Comparison of ENCODE assay signal across 8 cellular contexts in the genomic region with DNA sequence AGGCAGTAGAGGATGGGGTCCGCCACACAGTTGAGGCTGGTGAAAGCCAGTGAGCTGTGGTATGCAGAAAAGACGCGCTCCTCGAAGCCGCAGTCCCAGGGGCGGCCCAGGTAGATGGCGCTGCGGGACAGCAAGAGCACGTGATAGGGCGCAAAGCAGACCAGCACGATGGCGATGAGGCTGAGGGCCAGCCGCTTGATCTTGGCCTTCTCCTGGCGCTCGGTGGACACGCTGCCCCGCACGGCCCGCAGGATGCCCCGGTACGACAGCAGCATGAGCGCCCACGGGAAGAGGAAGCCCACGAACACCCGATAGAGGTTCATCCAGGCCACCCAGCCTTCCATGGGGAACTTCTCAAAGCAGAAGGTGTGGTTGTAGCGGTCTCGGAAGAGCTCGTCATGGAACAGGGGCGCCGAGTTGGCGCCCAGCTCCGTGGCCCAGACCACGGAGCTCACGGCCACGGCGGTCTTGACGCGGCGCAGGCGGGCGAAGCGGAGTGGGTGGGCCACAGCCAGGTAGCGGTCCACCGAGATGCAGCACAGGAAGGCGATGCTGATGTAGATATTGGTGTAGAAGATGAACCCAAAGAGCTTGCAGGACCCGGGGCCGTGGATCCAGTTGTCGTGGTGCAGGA. TPM values are rescaled to one million over a fixed set of nuclear protein-coding genes. Genes with fewer than 3 reads are reported as not detected.
DNase-seq lines count a peak whose midpoint lies in the region; ATAC-seq and TF ChIP-seq lines count a peak whose summit lies in the region.

No MANE protein-coding gene starts in this region.

- WGBS in heart left ventricle, 4 donors: 60 to 69% (median 66%) methylated on average over 36 to 48 of the region's 48 CpGs

- no peak overlapping the region for H2AFZ ChIP-seq in KMS-11 (ENCODE audit: low read depth)

- H3K4me1 ChIP-seq in KMS-11 (ENCODE audit: low read depth, poor library complexity, severe bottlenecking): peaks cover 3% of the 10 kb centered on the region
- peaks cover 0 to 16% (median 3%) of the 10 kb centered on the region in 12 donors for H3K4me1 ChIP-seq in heart left ventricle

- peaks cover 4% of the 10 kb centered on the region for H3K36me3 Mint-ChIP-seq in Calu3 (ENCODE audit: insufficient read depth, unreplicated experiment)
- H3K36me3 Mint-ChIP-seq in activated CD8-positive, alpha-beta T cell treated with anti-CD3 and anti-CD28 coated beads, Interleukin-2, amount 10 ng/mL, durations not matched to agents 7 days and 5 days (ENCODE audit: low read depth): no peaks in the 10 kb centered on the region

- no peaks in the 10 kb centered on the region for H4K20me1 ChIP-seq in KMS-11 (ENCODE audit: insufficient read depth)

- TF ChIP-seq POLR2A in heart left ventricle (IDR thresholded peaks at IDR 0.05): no peak

- peak; percentile 72 for ATAC-seq in activated CD8-positive, alpha-beta T cell treated with anti-CD3 and anti-CD28 coated beads, Interleukin-2, amount 10 ng/mL, durations not matched to agents 7 days and 5 days
- peak; percentile 23 to 53 (median 46) for ATAC-seq in heart left ventricle
- ATAC-seq in GM21619 (IDR thresholded peaks at IDR 0.05; ENCODE audit: unreplicated experiment): no peak

- intact Hi-C loops in Calu3 (cut with micrococcal nuclease; ENCODE audit: unreplicated experiment): loop anchor here (5.0 kb wide), 1 partner anchor 51 kb away; no protein-coding TSS in a partner anchor
- intact Hi-C loops in heart left ventricle (cut with DNase I): loop anchor here in 1 of 10 donors (5.0 kb wide), 1 partner anchor 51 kb away; no protein-coding TSS in a partner anchor

- H3K4me3 ChIP-seq in KMS-11 (IDR thresholded peaks at IDR 0.05; ENCODE audit: insufficient read depth, low read depth, low read length) (no peak overlapping the region), heart left ventricle (no peak overlapping the region)

- H3K9me3 ChIP-seq in heart left ventricle: no peaks in the 10 kb centered on the region

- no peak overlapping the region for H3K4me3 Mint-ChIP-seq in Calu3 (ENCODE audit: low read depth, unreplicated experiment)
- H3K4me3 Mint-ChIP-seq in activated CD8-positive, alpha-beta T cell treated with anti-CD3 and anti-CD28 coated beads, Interleukin-2, amount 10 ng/mL, durations not matched to agents 7 days and 5 days: no peak overlapping the region

- H3K79me2 ChIP-seq in KMS-11 (ENCODE audit: insufficient read depth, low read depth): no peaks in the 10 kb centered on the region

- no peak overlapping the region for H3K9ac ChIP-seq in KMS-11

- no peaks in the 10 kb centered on the region for H3K36me3 ChIP-seq in KMS-11 (ENCODE audit: insufficient read depth)
- H3K36me3 ChIP-seq in heart left ventricle: peaks cover 0 to 21% (median 14%) of the 10 kb centered on the region in 9 donors

- BruUV-seq in Calu3 (replicated peaks; lab: Mats Ljungman, UMichigan): no TSS peak

- TF ChIP-seq CTCF in Calu3 (IDR thresholded peaks at IDR 0.05; ENCODE audit: unreplicated experiment): peak; percentile 34
- TF ChIP-seq CTCF in KMS-11 (conservative IDR thresholded peaks at IDR 0.05; ENCODE audit: low read depth, low read length): peak; percentile 58
- TF ChIP-seq CTCF in heart left ventricle (IDR thresholded peaks at IDR 0.05): peak in 5 of 12 donors; percentile 12 to 29 (median 18)

- H3K4me2 ChIP-seq in KMS-11: 0 out of 2 replicates have a peak overlapping the region, but pooled peaks have one; percentile 3

- H3K27ac ChIP-seq in KMS-11 (no peak overlapping the region), heart left ventricle (no peak overlapping the region)

- DNase-seq in Calu3: peak; percentile 62
- peak; percentile 60 for DNase-seq in activated CD8-positive, alpha-beta T cell treated with anti-CD3 and anti-CD28 coated beads, Interleukin-2, amount 10 ng/mL, durations not matched to agents 7 days and 5 days
- DNase-seq in heart left ventricle: peak in 1 of 5 donors; percentile 73
- peak; percentile 46 for DNase-seq in stimulated activated CD4-positive, alpha-beta T cell treated with anti-CD3 and anti-CD28 coated beads, Interleukin-4, amount 100 ng/mL, for 24 hours
- DNase-seq in CD1c-positive myeloid dendritic cell (ENCODE audit: extremely low spot score): no peak
- no peak for DNase-seq in central memory CD4-positive, alpha-beta T cell

- H3K4me1 Mint-ChIP-seq in Calu3 (ENCODE audit: low read depth, unreplicated experiment): peaks cover 6% of the 10 kb centered on the region
- H3K4me1 Mint-ChIP-seq in activated CD8-positive, alpha-beta T cell treated with anti-CD3 and anti-CD28 coated beads, Interleukin-2, amount 10 ng/mL, durations not matched to agents 7 days and 5 days (ENCODE audit: low read depth): peaks cover 16% of the 10 kb centered on the region

- peaks cover 64% of the 10 kb centered on the region for H3K27me3 ChIP-seq in KMS-11 (ENCODE audit: insufficient read depth, low read depth)
- peaks cover 0 to 23% (median 4%) of the 10 kb centered on the region in 9 donors for H3K27me3 ChIP-seq in heart left ventricle

- POLR2A ChIA-PET in activated CD8-positive, alpha-beta T cell treated with anti-CD3 and anti-CD28 coated beads, Interleukin-2, amount 10 ng/mL, durations not matched to agents 7 days and 5 days (lab: Charles Lee): interaction anchor here (0.9 kb wide), 1 partner anchor 51 kb away, joined by 4 read pairs; no protein-coding TSS in a partner anchor

- peaks cover 22% of the 10 kb centered on the region for H3K27me3 Mint-ChIP-seq in Calu3 (ENCODE audit: unreplicated experiment)
- H3K27me3 Mint-ChIP-seq in activated CD8-positive, alpha-beta T cell treated with anti-CD3 and anti-CD28 coated beads, Interleukin-2, amount 10 ng/mL, durations not matched to agents 7 days and 5 days (ENCODE audit: low read depth): peaks cover 27% of the 10 kb centered on the region

- CTCF ChIA-PET in Calu3 (lab: Charles Lee): interaction anchor here (1.6 kb wide), 1 partner anchor 52 kb away, joined by 8 read pairs; no protein-coding TSS in a partner anchor
- CTCF ChIA-PET in activated CD8-positive, alpha-beta T cell treated with anti-CD3 and anti-CD28 coated beads, Interleukin-2, amount 10 ng/mL, durations not matched to agents 7 days and 5 days (lab: Charles Lee): interaction anchor here (0.6 to 2.2 kb wide), 9 partner anchors 17 to 1839 kb away, joined by 3 to 26 read pairs (median 3); a partner anchor contains a TSS

- no peak overlapping the region for H3K27ac Mint-ChIP-seq in Calu3 (ENCODE audit: unreplicated experiment)
- H3K27ac Mint-ChIP-seq in activated CD8-positive, alpha-beta T cell treated with anti-CD3 and anti-CD28 coated beads, Interleukin-2, amount 10 ng/mL, durations not matched to agents 7 days and 5 days: no peak overlapping the region

- no peaks in the 10 kb centered on the region for H3K9me3 Mint-ChIP-seq in Calu3 (ENCODE audit: low read depth, unreplicated experiment)
- no peaks in the 10 kb centered on the region for H3K9me3 Mint-ChIP-seq in activated CD8-positive, alpha-beta T cell treated with anti-CD3 and anti-CD28 coated beads, Interleukin-2, amount 10 ng/mL, durations not matched to agents 7 days and 5 days (ENCODE audit: insufficient read depth)

RNA-seq across cellular contexts. Expression of a gene that starts 6.5 kb away (rescaled TPM):
- total RNA-seq in Calu3 (2022): 14.2 and 17.1 TPM in 2 replicates
- 10 to 100 TPM; 13.4 to 14.9 TPM for total RNA-seq in activated CD8-positive, alpha-beta T cell treated with anti-CD3 and anti-CD28 coated beads, Interleukin-2, amount 10 ng/mL, durations not matched to agents 7 days and 5 days
- total RNA-seq in heart left ventricle: 10 to 100 TPM; 21.3 to 30.4 (median 22.5) TPM
- polyA plus RNA-seq in heart left ventricle: 10 to 100 TPM; 13.1 to 22.3 TPM

RNA-seq across cellular contexts. Expression of a gene that starts 10.9 kb away (rescaled TPM):
- total RNA-seq in Calu3 (2022) (not detected in 2 replicates), heart left ventricle (10 to 100 TPM in 3 of 9 donors, 1 to 10 TPM in 6; 2.7 to 36.0 (median 4.3) TPM)
- total RNA-seq in activated CD8-positive, alpha-beta T cell treated with anti-CD3 and anti-CD28 coated beads, Interleukin-2, amount 10 ng/mL, durations not matched to agents 7 days and 5 days: not detected
- 1 to 10 TPM; 5.1 to 6.9 TPM for polyA plus RNA-seq in heart left ventricle

RNA-seq across cellular contexts. Expression of a gene that starts 48.1 kb away (rescaled TPM):
- total RNA-seq in Calu3 (2022) (93.7 and 94.0 TPM in 2 replicates), heart left ventricle (10 to 100 TPM; 22.4 to 50.2 (median 44.1) TPM)
- 10 to 100 TPM; 93.6 to 97.6 TPM for total RNA-seq in activated CD8-positive, alpha-beta T cell treated with anti-CD3 and anti-CD28 coated beads, Interleukin-2, amount 10 ng/mL, durations not matched to agents 7 days and 5 days
- 10 to 100 TPM; 19.0 to 23.2 TPM for polyA plus RNA-seq in heart left ventricle

Comparison
In these comparisons a context has a peak if more than half of its experiments do, and no peak if none do; other contexts are left out.
1. DNase-seq: peak in Calu3 (single experiment), activated CD8-positive, alpha-beta T cell treated with anti-CD3 and anti-CD28 coated beads, Interleukin-2, amount 10 ng/mL, durations not matched to agents 7 days and 5 days (single experiment) and stimulated activated CD4-positive, alpha-beta T cell treated with anti-CD3 and anti-CD28 coated beads, Interleukin-4, amount 100 ng/mL, for 24 hours (single experiment); none in CD1c-positive myeloid dendritic cell (single experiment) and central memory CD4-positive, alpha-beta T cell (single experiment).